Comparison of ENCODE assay signal across 16 cellular contexts in the genomic region with DNA sequence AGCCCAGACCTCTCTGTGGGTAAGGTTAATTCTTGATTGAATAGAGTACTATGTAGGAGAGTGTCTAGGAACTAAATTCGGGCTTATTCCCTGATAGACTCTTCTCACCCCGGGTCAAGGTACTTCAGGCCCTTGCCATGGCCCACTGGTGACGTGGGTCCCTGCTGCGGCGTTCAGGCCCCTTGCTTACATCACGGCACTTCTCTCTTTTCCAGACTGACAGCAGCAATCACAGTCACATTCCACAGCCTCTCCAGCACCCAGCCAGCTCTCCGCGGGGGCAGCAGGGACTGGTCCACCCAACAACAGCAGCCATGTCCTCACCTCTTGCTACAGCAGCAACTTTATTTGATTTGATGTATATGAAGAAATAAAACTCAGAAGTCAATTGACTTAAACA.
DNase-seq lines count a peak whose midpoint lies in the region; ATAC-seq and TF ChIP-seq lines count a peak whose summit lies in the region.
"Had no signal": no experiment of that assay in that cellular context is flagged by ENCODE, and none has a peak within 500 bp of the region (broad histone marks: within the 10 kb centered on the region; RNA-seq: fewer than 3 reads in every experiment).

No MANE protein-coding gene starts in this region.

- CTCF ChIA-PET in PC-3 (lab: Charles Lee): no interaction called here

- no peaks in the 10 kb centered on the region for H3K9me3 ChIP-seq in left ventricle myocardium inferior (replicated peaks)
- no peaks in the 10 kb centered on the region for H3K9me3 ChIP-seq in PC-3 (ENCODE audit: low read length)
- no peaks in the 10 kb centered on the region for H3K9me3 ChIP-seq in transverse colon

- H3K36me3 Mint-ChIP-seq in GM23338 (ENCODE audit: low read depth) (no peaks in the 10 kb centered on the region), neural crest cell (ENCODE audit: low read depth) (no peaks in the 10 kb centered on the region)

- DNase-seq in GM23338 (ENCODE audit: low spot score): no peak
- DNase-seq in Right ventricle myocardium superior: peak; percentile 72
- DNase-seq in left ventricle myocardium inferior: peak; percentile 67
- no peak for DNase-seq in neural crest cell (ENCODE audit: low read depth, low spot score)
- no peak for DNase-seq in SKM-1 treated with dmso at 0.1 percent for 144 hours (lab: John Stamatoyannopoulos, UW; ENCODE audit: unreplicated experiment)
- DNase-seq in PC-3: no peak
- no peak for DNase-seq in AG20443 (ENCODE audit: low spot score)
- no peak for DNase-seq in transverse colon
- DNase-seq: 8988T; C1 segment of cervical spinal cord; CD4-positive, alpha-beta T cell; DMS79; GM23248; H7 had no signal

- H3F3A ChIP-seq in GM23338 (replicated peaks; ENCODE audit: low read depth): no peaks in the 10 kb centered on the region
- no peaks in the 10 kb centered on the region for H3F3A ChIP-seq in PC-3 (ENCODE audit: low read length, unreplicated experiment)

- H3K9me3 Mint-ChIP-seq in GM23338 (no peaks in the 10 kb centered on the region), neural crest cell (no peaks in the 10 kb centered on the region)
- H3K9me3 Mint-ChIP-seq: CD4-positive, alpha-beta T cell had no signal

- H3K79me2 ChIP-seq in GM23338 (replicated peaks; ENCODE audit: insufficient read depth): no peaks in the 10 kb centered on the region
- no peaks in the 10 kb centered on the region for H3K79me2 ChIP-seq in PC-3 (ENCODE audit: low read length)

- H3K4me2 ChIP-seq in GM23338 (no peak overlapping the region), PC-3 (ENCODE audit: low read length) (no peak overlapping the region)

- peaks cover 12% of the 10 kb centered on the region for H3K4me1 Mint-ChIP-seq in GM23338
- H3K4me1 Mint-ChIP-seq in neural crest cell: peaks cover 11% of the 10 kb centered on the region
- H3K4me1 Mint-ChIP-seq: B cell had no signal

- H3K27me3 Mint-ChIP-seq in GM23338 (ENCODE audit: insufficient read depth, low read depth, poor library complexity) (peaks cover 6% of the 10 kb centered on the region), neural crest cell (ENCODE audit: low read depth) (no peaks in the 10 kb centered on the region)
- H3K27me3 Mint-ChIP-seq: B cell had no signal

- peak overlapping the region; percentile 45; the same call in 1 of the 2 replicates for H3K27ac Mint-ChIP-seq in GM23338
- peak overlapping the region; percentile 45 for H3K27ac Mint-ChIP-seq in neural crest cell (ENCODE audit: unreplicated experiment)
- H3K27ac Mint-ChIP-seq: B cell; CD4-positive, alpha-beta T cell had no signal

- no peak overlapping the region for H3K27ac ChIP-seq in GM23338 (ENCODE audit: low read depth)
- H3K27ac ChIP-seq in left ventricle myocardium inferior (replicated peaks): peak overlapping the region; percentile 85
- H3K27ac ChIP-seq in PC-3 (ENCODE audit: low read length): no peak overlapping the region
- no peak overlapping the region for H3K27ac ChIP-seq in transverse colon
- H3K27ac ChIP-seq: GM23248 had no signal

- no peak overlapping the region for H3K9ac ChIP-seq in PC-3 (ENCODE audit: low read length)
- H3K9ac ChIP-seq: GM23248 had no signal

- TF ChIP-seq CTCF in GM23338 (conservative IDR thresholded peaks at IDR 0.05; ENCODE audit: low read depth in 2 of 2) (no peak), left ventricle myocardium inferior (IDR thresholded peaks at IDR 0.05; ENCODE audit: borderline replicate concordance) (no peak), neural crest cell (conservative IDR thresholded peaks at IDR 0.05) (no peak), PC-3 (conservative IDR thresholded peaks at IDR 0.05; ENCODE audit: low read depth, low read length) (no peak), transverse colon (IDR thresholded peaks at IDR 0.05) (no peak)

- no peak for ATAC-seq in GM23338
- ATAC-seq in Right ventricle myocardium superior (ENCODE audit: poor library complexity): peak; percentile 77
- no peak for ATAC-seq in PC-3
- ATAC-seq: GM12878 had no signal

- H3K36me3 ChIP-seq in GM23338 (ENCODE audit: insufficient read depth) (no peaks in the 10 kb centered on the region), left ventricle myocardium inferior (no peaks in the 10 kb centered on the region), PC-3 (ENCODE audit: low read depth, low read length) (no peaks in the 10 kb centered on the region), transverse colon (no peaks in the 10 kb centered on the region)

- H2AFZ ChIP-seq in GM23338 (no peak overlapping the region), PC-3 (ENCODE audit: low read length) (no peak overlapping the region)
- H2AFZ ChIP-seq: GM23248 had no signal

- TF ChIP-seq POLR2A in transverse colon (IDR thresholded peaks at IDR 0.05): no peak

- H3K27me3 ChIP-seq in GM23338 (ENCODE audit: insufficient read depth): no peaks in the 10 kb centered on the region
- H3K27me3 ChIP-seq in left ventricle myocardium inferior (ENCODE audit: low read depth): no peaks in the 10 kb centered on the region
- peaks cover 61% of the 10 kb centered on the region for H3K27me3 ChIP-seq in PC-3 (ENCODE audit: low read length)
- no peaks in the 10 kb centered on the region for H3K27me3 ChIP-seq in transverse colon

- in situ Hi-C loops in transverse colon (cut with MboI; ENCODE audit: low pct_ligation_motif_present in 1 of 4, low pct_unique_long_range_greater_than_20kb in 1 of 4, low sequenced_read_pairs in 3 of 4): no loop called here

- TF ChIP-seq EP300 in transverse colon (IDR thresholded peaks at IDR 0.05; ENCODE audit: low read depth): no peak

- WGBS in transverse colon (ENCODE audit: low coverage in 1 of 2), 2 donors: 86 to 100% methylated on average over 3 to 8 of the region's 8 CpGs

- POLR2A ChIA-PET in PC-3 (lab: Charles Lee; ENCODE audit: unreplicated experiment): no interaction called here

- H4K20me1 ChIP-seq in GM23338 (replicated peaks; ENCODE audit: insufficient read depth) (no peaks in the 10 kb centered on the region), PC-3 (ENCODE audit: low read length) (no peaks in the 10 kb centered on the region)

- no peaks in the 10 kb centered on the region for H3K4me1 ChIP-seq in GM23338 (ENCODE audit: insufficient read depth)
- peaks cover 50% of the 10 kb centered on the region for H3K4me1 ChIP-seq in left ventricle myocardium inferior
- H3K4me1 ChIP-seq in PC-3 (ENCODE audit: insufficient read depth, low read length): no peaks in the 10 kb centered on the region
- H3K4me1 ChIP-seq in transverse colon: peaks cover 0 to 9% (median 1%) of the 10 kb centered on the region in 4 donors

- no TSS peak for BruUV-seq in PC-3 (replicated peaks; lab: Mats Ljungman, UMichigan)

- H3K4me3 ChIP-seq in GM23338 (no peak overlapping the region), left ventricle myocardium inferior (no peak overlapping the region), PC-3 (ENCODE audit: low read length) (no peak overlapping the region), transverse colon (no peak overlapping the region)
- H3K4me3 ChIP-seq: GM12878, GM23248 had no signal

- H3K9me2 ChIP-seq in GM23338 (ENCODE audit: insufficient read depth): no peaks in the 10 kb centered on the region
- H3K9me2 ChIP-seq in PC-3 (replicated peaks; ENCODE audit: low read length): no peaks in the 10 kb centered on the region

- intact Hi-C loops in Right ventricle myocardium superior (cut with DNase I): no loop called here
- intact Hi-C loops in left ventricle myocardium inferior (cut with micrococcal nuclease): no loop called here
- intact Hi-C loops in PC-3 (cut with micrococcal nuclease): no loop called here
- intact Hi-C loops in transverse colon (cut with DNase I; ENCODE audit: low total_unique reads): no loop called here

- H3K4me3 Mint-ChIP-seq in GM23338 (no peak overlapping the region; the same call in 2 of the 3 replicates), neural crest cell (no peak overlapping the region)
- H3K4me3 Mint-ChIP-seq: B cell; CD4-positive, alpha-beta T cell had no signal

TF ChIP-seq in GM23338, 12 proteins besides CTCF, POLR2A, EP300 and RAD21:
- no peak for TF ChIP-seq JUNB (IDR thresholded peaks at IDR 0.05; ENCODE audit: unreplicated experiment)
TF ChIP-seq in GM23338: peak in this region for 0.

Comparison
In these comparisons a context has a peak if more than half of its experiments do, and no peak if none do; other contexts are left out.
1. DNase-seq: peak in Right ventricle myocardium superior (single experiment) and left ventricle myocardium inferior (single experiment); none in GM23338 (single experiment), neural crest cell (single experiment), SKM-1 treated with dmso at 0.1 percent for 144 hours (single experiment), PC-3 (single experiment), AG20443 (single experiment) and transverse colon (single experiment).